34 cellular contexts compared by ENCODE assay signal in genomic region chr14:67525389-67525788, GRCh38.
"Had no signal": no experiment of that assay in that cellular context is flagged by ENCODE, and none has a peak within 500 bp of the region (broad histone marks: within the 10 kb centered on the region; RNA-seq: fewer than 3 reads in every experiment).

No MANE protein-coding gene starts in this region.

- ATAC-seq: activated naive CD4-positive, alpha-beta T cell treated with anti-CD3 and anti-CD28 coated beads, Interleukin-2, amount 50 U/mL, for 72 hours; activated naive CD8-positive, alpha-beta T cell treated with anti-CD3 and anti-CD28 coated beads, Interleukin-2, amount 50 U/mL, for 24 hours; activated T-cell treated with anti-CD3 and anti-CD28 coated beads, Interleukin-2, amount 50 U/mL, for 4 hours; activated T-cell treated with anti-CD3 and anti-CD28 coated beads, Interleukin-2, amount 50 U/mL, for 72 hours; activated T-helper 17 cell treated with anti-CD3 and anti-CD28 coated beads, Interleukin-2, amount 50 U/mL, for 72 hours; body of pancreas had no signal

- FAIRE-seq: astrocyte, bronchial epithelial cell had no signal

- H3K4me3 ChIP-seq: adrenal gland, ascending aorta, body of pancreas, breast epithelium, cardiac muscle cell had no signal

- H3K4me1 ChIP-seq: adrenal gland, ascending aorta, body of pancreas, breast epithelium had no signal

- H3K36me3 ChIP-seq: adrenal gland, ascending aorta, brain microvascular endothelial cell, breast epithelium, cardiac muscle cell had no signal

- H3K9me3 ChIP-seq: adrenal gland, ascending aorta, body of pancreas, breast epithelium had no signal

- DNase-seq: activated effector memory CD4-positive, alpha-beta T cell treated with anti-CD3 and anti-CD28 coated beads, Interleukin-2, amount 50 U/mL, for 16 hours; activated effector memory CD4-positive, alpha-beta T cell treated with Interleukin-2 at 50 U/mL for 16 hours; activated gamma-delta T cell; activated gamma-delta T cell treated with Interleukin-2 at 50 U/mL for 16 hours; activated naive CD4-positive, alpha-beta T cell; activated naive CD4-positive, alpha-beta T cell treated with anti-CD3 and anti-CD28 coated beads for 36 hours; activated naive CD4-positive, alpha-beta T cell treated with anti-CD3 and anti-CD28 coated beads, Interleukin-2, amount 10 ng/mL, durations not matched to agents 7 days and 5 days; activated naive CD4-positive, alpha-beta T cell treated with anti-CD3 and anti-CD28 coated beads, Interleukin-2, amount 50 U/mL, for 16 hours; activated naive CD4-positive, alpha-beta T cell treated with Interleukin-2 at 50 U/mL for 16 hours; activated naive CD8-positive, alpha-beta T cell treated with anti-CD3 and anti-CD28 coated beads for 36 hours; activated naive CD8-positive, alpha-beta T cell treated with anti-CD3 and anti-CD28 coated beads, Interleukin-2, amount 10 ng/mL, durations not matched to agents 7 days and 5 days; activated naive CD8-positive, alpha-beta T cell treated with anti-CD3 and anti-CD28 coated beads, Interleukin-2, amount 50 U/mL, for 24 hours; activated T-cell treated with anti-CD3 and anti-CD28 coated beads, Interleukin-2, amount 50 U/mL, for 1 hour; activated T-cell treated with anti-CD3 and anti-CD28 coated beads, Interleukin-2, amount 50 U/mL, for 24 hours; activated T-cell treated with anti-CD3 and anti-CD28 coated beads, Interleukin-2, amount 50 U/mL, for 4 hours; activated T-cell treated with anti-CD3 and anti-CD28 coated beads, Interleukin-2, amount 50 U/mL, for 48 hours; activated T-cell treated with anti-CD3 and anti-CD28 coated beads, Interleukin-2, amount 50 U/mL, for 72 hours; adrenal gland; amniotic stem cell; amygdala; anterior cingulate cortex; aorta; body of pancreas; brain microvascular endothelial cell; caudate nucleus; central memory CD4-positive, alpha-beta T cell; cerebellar nuclear complex had no signal

- H3K27ac ChIP-seq: adrenal gland, ascending aorta, body of pancreas, brain microvascular endothelial cell, breast epithelium, cardiac muscle cell had no signal

- H3K27me3 ChIP-seq: adrenal gland, ascending aorta, body of pancreas, breast epithelium had no signal
